ENCODE assay signal across 1 cellular context in genomic region chr20:47543006-47543431, GRCh38.
TF ChIP-seq lines count a peak whose summit lies in the region.

No MANE protein-coding gene starts in this region.

TF ChIP-seq in H1, 55 proteins besides CTCF, POLR2A, EP300 and RAD21 (continued from another document):
- TF ChIP-seq, protein P1, sequence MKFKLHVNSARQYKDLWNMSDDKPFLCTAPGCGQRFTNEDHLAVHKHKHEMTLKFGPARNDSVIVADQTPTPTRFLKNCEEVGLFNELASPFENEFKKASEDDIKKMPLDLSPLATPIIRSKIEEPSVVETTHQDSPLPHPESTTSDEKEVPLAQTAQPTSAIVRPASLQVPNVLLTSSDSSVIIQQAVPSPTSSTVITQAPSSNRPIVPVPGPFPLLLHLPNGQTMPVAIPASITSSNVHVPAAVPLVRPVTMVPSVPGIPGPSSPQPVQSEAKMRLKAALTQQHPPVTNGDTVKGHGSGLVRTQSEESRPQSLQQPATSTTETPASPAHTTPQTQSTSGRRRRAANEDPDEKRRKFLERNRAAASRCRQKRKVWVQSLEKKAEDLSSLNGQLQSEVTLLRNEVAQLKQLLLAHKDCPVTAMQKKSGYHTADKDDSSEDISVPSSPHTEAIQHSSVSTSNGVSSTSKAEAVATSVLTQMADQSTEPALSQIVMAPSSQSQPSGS (IDR thresholded peaks at IDR 0.05; ENCODE audit: low read length): no peak
- no peak for TF ChIP-seq SP4 (IDR thresholded peaks at IDR 0.05; ENCODE audit: low read length)
- TF ChIP-seq CHD1 (IDR thresholded peaks at IDR 0.05; ENCODE audit: low read depth, low read length): no peak
TF ChIP-seq in H1: peak in this region for 0.
